ENCODE assay signal across 1 cellular context in the genomic region with DNA sequence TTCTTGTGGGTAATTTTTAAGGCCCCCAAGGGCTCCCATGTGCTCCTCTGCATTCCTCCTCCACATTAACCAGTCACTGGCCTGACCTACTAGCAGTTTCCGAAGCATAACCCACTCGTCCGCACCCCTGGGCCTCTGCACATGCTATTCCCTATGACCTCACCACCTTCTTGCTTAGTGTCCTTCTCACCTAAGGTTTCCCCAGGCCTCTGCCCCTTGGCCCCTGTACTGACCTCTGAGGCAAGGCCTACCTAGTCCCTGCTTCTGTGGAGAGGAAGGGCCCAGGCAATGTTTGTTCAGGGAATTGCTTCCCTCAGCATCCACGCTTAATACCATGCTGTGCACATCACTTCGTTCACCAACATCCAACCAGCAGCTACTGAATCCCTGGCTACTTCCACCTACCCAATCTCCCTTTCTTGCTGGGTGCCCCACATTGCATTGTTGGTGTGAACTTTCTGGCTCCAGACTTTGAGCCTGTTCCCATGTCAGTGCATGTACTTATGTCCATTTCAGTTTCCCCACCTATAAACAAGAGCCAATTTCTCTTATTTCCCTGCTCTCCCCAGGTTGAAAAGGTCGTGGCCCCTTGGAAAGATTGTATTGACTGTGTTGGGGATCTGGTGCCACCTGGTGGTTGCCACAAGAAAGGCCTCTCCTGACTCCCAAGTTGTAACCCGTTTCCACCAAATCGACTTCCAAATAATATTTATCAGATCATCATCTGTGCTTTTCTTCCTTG.
TF ChIP-seq lines count a peak whose summit lies in the region.

No MANE protein-coding gene starts in this region.

TF ChIP-seq in HepG2, 621 proteins besides CTCF, POLR2A, EP300 and RAD21 (continued from another document):
- TF ChIP-seq YEATS2 (CRISPR knock-in tag; IDR thresholded peaks at IDR 0.05; ENCODE audit: borderline replicate concordance) (0 out of 2 replicates have a peak, but pooled peaks have one; percentile 16), TAF15 (IDR thresholded peaks at IDR 0.05; ENCODE audit: low read depth, low read length, poor library complexity, severe bottlenecking) (no peak), STAG1 (CRISPR knock-in tag; IDR thresholded peaks at IDR 0.05) (peak; percentile 86), PHF21A (CRISPR knock-in tag; IDR thresholded peaks at IDR 0.05) (no peak), ZNF605 (CRISPR knock-in tag; IDR thresholded peaks at IDR 0.05) (0 out of 2 replicates have a peak, but pooled peaks have one; percentile 26), ZNF451 (CRISPR knock-in tag; IDR thresholded peaks at IDR 0.05) (no peak), ZNF792 (CRISPR knock-in tag; IDR thresholded peaks at IDR 0.05) (no peak), SKI (IDR thresholded peaks at IDR 0.05; ENCODE audit: partially characterized antibody) (no peak), ZNF746 (CRISPR knock-in tag; IDR thresholded peaks at IDR 0.05) (no peak), SMC3 (IDR thresholded peaks at IDR 0.05; ENCODE audit: low read length) (peak; percentile 89), NR3C1 (CRISPR knock-in tag; IDR thresholded peaks at IDR 0.05) (no peak), ZNF547 (CRISPR knock-in tag; IDR thresholded peaks at IDR 0.05) (0 out of 2 replicates have a peak, but pooled peaks have one; percentile 42), SETDB1 (CRISPR knock-in tag; IDR thresholded peaks at IDR 0.05; ENCODE audit: borderline replicate concordance) (no peak), ZNF598 (CRISPR knock-in tag; IDR thresholded peaks at IDR 0.05; ENCODE audit: borderline replicate concordance) (peak; percentile 70; the same call in 1 of the 2 replicates), BORCS8-MEF2B (CRISPR knock-in tag; IDR thresholded peaks at IDR 0.05) (no peak), KDM4B (CRISPR knock-in tag; IDR thresholded peaks at IDR 0.05) (no peak), ZNF883 (CRISPR knock-in tag; IDR thresholded peaks at IDR 0.05; ENCODE audit: not compliant biosample characterization) (peak; percentile 22), NR2F1 (CRISPR knock-in tag; IDR thresholded peaks at IDR 0.05) (peak; percentile 71 to 74), CHD2 (IDR thresholded peaks at IDR 0.05; ENCODE audit: low read depth, low read length) (no peak), KAT7 (CRISPR knock-in tag; IDR thresholded peaks at IDR 0.05; ENCODE audit: borderline replicate concordance) (no peak), BCL3 (CRISPR knock-in tag; IDR thresholded peaks at IDR 0.05) (0 out of 2 replicates have a peak, but pooled peaks have one; percentile 50), ZNF501 (CRISPR knock-in tag; IDR thresholded peaks at IDR 0.05) (0 out of 2 replicates have a peak, but pooled peaks have one; percentile 40), HNF1B (CRISPR knock-in tag; IDR thresholded peaks at IDR 0.05) (peak; percentile 26; the same call in 1 of the 2 replicates), ZNF234 (CRISPR knock-in tag; conservative IDR thresholded peaks at IDR 0.05) (no peak), NR2F6 (IDR thresholded peaks at IDR 0.05) (peak; percentile 90), NR2F6 (CRISPR knock-in tag; IDR thresholded peaks at IDR 0.05) (peak; percentile 90), FOXJ3 (CRISPR knock-in tag; IDR thresholded peaks at IDR 0.05; ENCODE audit: borderline replicate concordance) (0 out of 2 replicates have a peak, but pooled peaks have one; percentile 21), XRCC5 (optimal IDR thresholded peaks at IDR 0.05; ENCODE audit: low read length) (peak; percentile 23), ZNF30 (CRISPR knock-in tag; IDR thresholded peaks at IDR 0.05) (no peak), EZH2 (conservative IDR thresholded peaks at IDR 0.05; ENCODE audit: low read depth, low read length) (no peak), ZBTB49 (CRISPR knock-in tag; IDR thresholded peaks at IDR 0.05; ENCODE audit: borderline replicate concordance) (no peak), MIXL1 (CRISPR knock-in tag; IDR thresholded peaks at IDR 0.05) (no peak), NAIF1 (CRISPR knock-in tag; IDR thresholded peaks at IDR 0.05; ENCODE audit: borderline replicate concordance) (no peak), ZNF572 (CRISPR knock-in tag; IDR thresholded peaks at IDR 0.05) (peak; percentile 44; the same call in 1 of the 2 replicates), SRF (IDR thresholded peaks at IDR 0.05; ENCODE audit: low read depth, low read length) (no peak), ZNF577 (CRISPR knock-in tag; IDR thresholded peaks at IDR 0.05; ENCODE audit: borderline replicate concordance, low read depth) (no peak), JUNB (CRISPR knock-in tag; IDR thresholded peaks at IDR 0.05; ENCODE audit: borderline replicate concordance) (no peak)
- TF ChIP-seq, protein P1, sequence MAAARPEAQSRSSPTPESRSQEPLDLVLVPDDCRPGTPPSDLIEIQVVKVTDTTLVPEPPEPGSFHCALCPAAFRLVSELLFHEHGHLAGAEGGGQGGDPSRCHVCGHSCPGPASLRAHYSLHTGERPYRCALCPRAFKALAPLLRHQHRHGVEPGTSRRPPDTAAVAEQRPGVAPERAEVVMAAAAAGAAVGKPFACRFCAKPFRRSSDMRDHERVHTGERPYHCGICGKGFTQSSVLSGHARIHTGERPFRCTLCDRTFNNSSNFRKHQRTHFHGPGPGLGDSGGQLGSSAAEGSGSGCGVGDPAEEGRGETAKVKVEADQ (CRISPR knock-in tag; IDR thresholded peaks at IDR 0.05; ENCODE audit: borderline replicate concordance) = no peak
- TF ChIP-seq, protein P2, sequence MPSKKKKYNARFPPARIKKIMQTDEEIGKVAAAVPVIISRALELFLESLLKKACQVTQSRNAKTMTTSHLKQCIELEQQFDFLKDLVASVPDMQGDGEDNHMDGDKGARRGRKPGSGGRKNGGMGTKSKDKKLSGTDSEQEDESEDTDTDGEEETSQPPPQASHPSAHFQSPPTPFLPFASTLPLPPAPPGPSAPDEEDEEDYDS (CRISPR knock-in tag; IDR thresholded peaks at IDR 0.05) = no peak
- TF ChIP-seq, protein P3, sequence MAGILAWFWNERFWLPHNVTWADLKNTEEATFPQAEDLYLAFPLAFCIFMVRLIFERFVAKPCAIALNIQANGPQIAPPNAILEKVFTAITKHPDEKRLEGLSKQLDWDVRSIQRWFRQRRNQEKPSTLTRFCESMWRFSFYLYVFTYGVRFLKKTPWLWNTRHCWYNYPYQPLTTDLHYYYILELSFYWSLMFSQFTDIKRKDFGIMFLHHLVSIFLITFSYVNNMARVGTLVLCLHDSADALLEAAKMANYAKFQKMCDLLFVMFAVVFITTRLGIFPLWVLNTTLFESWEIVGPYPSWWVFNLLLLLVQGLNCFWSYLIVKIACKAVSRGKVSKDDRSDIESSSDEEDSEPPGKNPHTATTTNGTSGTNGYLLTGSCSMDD (CRISPR knock-in tag; IDR thresholded peaks at IDR 0.05) = no peak
